ENCODE assay signal across 17 cellular contexts in genomic region chr18:45567123-45567522, GRCh38. TPM values are rescaled to one million over a fixed set of nuclear protein-coding genes. Genes with fewer than 3 reads are reported as not detected.
DNase-seq lines count a peak whose midpoint lies in the region; ATAC-seq and TF ChIP-seq lines count a peak whose summit lies in the region.
"Had no signal": no experiment of that assay in that cellular context is flagged by ENCODE, and none has a peak within 500 bp of the region (broad histone marks: within the 10 kb centered on the region; RNA-seq: fewer than 3 reads in every experiment).

No MANE protein-coding gene starts in this region.

- H3K36me3 ChIP-seq in adrenal gland (replicated peaks in 1 of 2): no peaks in the 10 kb centered on the region
- no peaks in the 10 kb centered on the region for H3K36me3 ChIP-seq in heart right ventricle

- DNase-seq in Daoy (ENCODE audit: low read depth) (peak; percentile 4), adrenal gland (peak in 6 of 7 donors; percentile 49 to 86 (median 70)), heart right ventricle (no peak), non-pigmented ciliary epithelial cell (ENCODE audit: low read depth) (peak; percentile 34), NCI-H2196 treated with DMSO at 0.1 percent for 48 hours (lab: John Stamatoyannopoulos, UW; ENCODE audit: unreplicated experiment) (no peak), dermis blood vessel endothelial cell (no peak), COLO829 (ENCODE audit: low spot score) (no peak)
- DNase-seq: activated CD4-positive, CD25-positive, alpha-beta regulatory T cell; DMS153; GOT3; NCI-H1105 treated with DMSO at 0.1 percent for 48 hours; NCI-H524 treated with DMSO at 0.1 percent for 48 hours; stimulated activated CD4-positive, alpha-beta T cell treated with anti-CD3 and anti-CD28 coated beads, Interleukin-15, amount 100 ng/mL, for 24 hours had no signal

- intact Hi-C loops in adrenal gland (cut with DNase I): no loop called here
- intact Hi-C loops in heart right ventricle (cut with DNase I): no loop called here

- peaks cover 7 to 40% of the 10 kb centered on the region in 2 donors for H3K4me1 ChIP-seq in adrenal gland (replicated peaks in 1 of 2)
- H3K4me1 ChIP-seq in heart right ventricle: peaks cover 0 to 5% (median 3%) of the 10 kb centered on the region in 9 donors

- TF ChIP-seq POLR2A in adrenal gland (IDR thresholded peaks at IDR 0.05): no peak

- H3K27ac ChIP-seq in adrenal gland (peak overlapping the region in 4 of 5 donors; percentile 4 to 85 (median 52)), heart right ventricle (peak overlapping the region in 3 of 10 donors; percentile 21 to 45 (median 40))

- peak overlapping the region in 1 of 4 donors; percentile 15 for H3K4me3 ChIP-seq in adrenal gland
- H3K4me3 ChIP-seq in heart right ventricle: no peak overlapping the region
- H3K4me3 ChIP-seq: GM12878 had no signal

- TF ChIP-seq CTCF in adrenal gland (IDR thresholded peaks at IDR 0.05): no peak
- no peak for TF ChIP-seq CTCF in heart right ventricle (IDR thresholded peaks at IDR 0.05)

- no peaks in the 10 kb centered on the region for H3K27me3 ChIP-seq in adrenal gland
- no peaks in the 10 kb centered on the region for H3K27me3 ChIP-seq in heart right ventricle

- H3K9me3 ChIP-seq in adrenal gland (replicated peaks in 1 of 3): no peaks in the 10 kb centered on the region
- peaks cover 0 to 7% (median 0%) of the 10 kb centered on the region in 11 donors for H3K9me3 ChIP-seq in heart right ventricle

- peak in 7 of 8 donors; percentile 43 to 73 (median 55) for ATAC-seq in heart right ventricle
- no peak for ATAC-seq in HG02623 (IDR thresholded peaks at IDR 0.05; ENCODE audit: unreplicated experiment)
- ATAC-seq: GM12878 had no signal

- WGBS in adrenal gland, 4 donors: 12 to 31% (median 25%) methylated on average over 2 to 3 of the region's 3 CpGs
- 47 to 50% methylated on average over 3 of the region's 3 CpGs for WGBS in heart right ventricle, 2 donors

RNA-seq across cellular contexts. Expression of gene SLC14A2, which starts 48.2 kb away (rescaled TPM):
- total RNA-seq in Daoy (2014; rRNA removed; shearing (Covaris generic)): not detected in 2 replicates
- total RNA-seq in adrenal gland (1 to 10 TPM in 5 of 8 donors, under 1 TPM in 3; 0.30 to 2.0 (median 1.5) TPM), heart right ventricle (under 1 TPM in 5 of 10 donors, not detected in 5; 0.05 to 0.33 (median 0.09) TPM), dermis blood vessel endothelial cell (not detected in 2 replicates)
- polyA plus RNA-seq in adrenal gland (1 to 10 TPM in 1 of 3 donors, under 1 TPM in 2; 0.24 to 6.6 (median 0.84) TPM), heart right ventricle (under 1 TPM in 1 of 2 donors, not detected in 1; 0.03 TPM)
- total RNA-seq: activated T-helper 1 cell treated with anti-CD3 and anti-CD28 coated beads, Interleukin-12 subunit alpha, Interleukin-12 subunit beta, Interleukin-2, Interleukin-4 antibody, amounts not matched to agents 30 ng/mL and 10 ng/mL and 1 ng/mL, durations not matched to agents 14 hours and 24 hours and 36 hours had no signal
- polyA plus RNA-seq: neural cell had no signal

Comparison
In these comparisons a context has a peak if more than half of its experiments do, and no peak if none do; other contexts are left out.
1. DNase-seq: peak in Daoy (single experiment), adrenal gland (6 of 7) and non-pigmented ciliary epithelial cell (single experiment); none in heart right ventricle (0 of 2), NCI-H2196 treated with DMSO at 0.1 percent for 48 hours (single experiment), dermis blood vessel endothelial cell (single experiment) and COLO829 (single experiment).